Comparison of ENCODE assay signal across 16 cellular contexts in genomic region chr11:85307381-85307780, GRCh38.
A peak's percentile ranks its signal among the peaks of the same experiment; 100 is the strongest.
DNase-seq lines count a peak whose midpoint lies in the region; ATAC-seq, FAIRE-seq and TF ChIP-seq lines count a peak whose summit lies in the region.
"Had no signal": no experiment of that assay in that cellular context is flagged by ENCODE, and none has a peak within 500 bp of the region (broad histone marks: within the 10 kb centered on the region; RNA-seq: fewer than 3 reads in every experiment).

No MANE protein-coding gene starts in this region.

- peaks cover 0 to 10% of the 10 kb centered on the region in 2 donors for H3K9me3 Mint-ChIP-seq in stimulated activated naive CD8-positive, alpha-beta T cell treated with anti-CD3 and anti-CD28 coated beads, Interleukin-15, amount 100 ng/mL, for 72 hours

- DNase-seq in A172 (ENCODE audit: low spot score): peak; percentile 54
- DNase-seq in GM04504 (ENCODE audit: low read depth): peak; percentile 29
- peak; percentile 12 for DNase-seq in RKO (ENCODE audit: low spot score)
- peak; percentile 57 for DNase-seq in kidney tubule cell (ENCODE audit: low spot score)
- no peak for DNase-seq in HTR-8/SVneo (ENCODE audit: insufficient read length, low spot score)
- no peak for DNase-seq in stimulated activated naive CD8-positive, alpha-beta T cell treated with anti-CD3 and anti-CD28 coated beads, Interleukin-15, amount 100 ng/mL, for 72 hours
- no peak for DNase-seq in NCI-H1417 treated with DMSO at 0.1 percent for 48 hours (lab: John Stamatoyannopoulos, UW)
- DNase-seq: C1 segment of cervical spinal cord, DMS 273 treated with DMSO at 0.1 percent for 48 hours, GOT3, Karpas-422, NCI-H1105 treated with DMSO at 0.1 percent for 48 hours, NCI-H1930, NCI-H446 treated with DMSO at 0.1 percent for 48 hours, SW 1271 had no signal

- no peaks in the 10 kb centered on the region for H3K4me1 Mint-ChIP-seq in stimulated activated naive CD8-positive, alpha-beta T cell treated with anti-CD3 and anti-CD28 coated beads, Interleukin-15, amount 100 ng/mL, for 72 hours

- no peak overlapping the region for H3K27ac Mint-ChIP-seq in stimulated activated naive CD8-positive, alpha-beta T cell treated with anti-CD3 and anti-CD28 coated beads, Interleukin-15, amount 100 ng/mL, for 72 hours

- no peaks in the 10 kb centered on the region for H3K27me3 Mint-ChIP-seq in stimulated activated naive CD8-positive, alpha-beta T cell treated with anti-CD3 and anti-CD28 coated beads, Interleukin-15, amount 100 ng/mL, for 72 hours

- TF ChIP-seq POLR2A in GM18505 (IDR thresholded peaks at IDR 0.05; ENCODE audit: borderline replicate concordance, extremely low read depth, insufficient read depth, insufficient read length): no peak

- FAIRE-seq in HTR-8/SVneo (lab: Jason Lieb, UNC): no peak

- no peak for ATAC-seq in stimulated activated naive CD8-positive, alpha-beta T cell treated with anti-CD3 and anti-CD28 coated beads, Interleukin-15, amount 100 ng/mL, for 72 hours
- no peak for ATAC-seq in GM18505 (IDR thresholded peaks at IDR 0.05; ENCODE audit: unreplicated experiment)

- no peak overlapping the region for H3K4me3 Mint-ChIP-seq in stimulated activated naive CD8-positive, alpha-beta T cell treated with anti-CD3 and anti-CD28 coated beads, Interleukin-15, amount 100 ng/mL, for 72 hours

Comparison
In these comparisons a context has a peak if more than half of its experiments do, and no peak if none do; other contexts are left out.
1. DNase-seq: peak in A172 (single experiment), GM04504 (single experiment), RKO (single experiment) and kidney tubule cell (single experiment); none in HTR-8/SVneo (single experiment), stimulated activated naive CD8-positive, alpha-beta T cell treated with anti-CD3 and anti-CD28 coated beads, Interleukin-15, amount 100 ng/mL, for 72 hours (0 of 2) and NCI-H1417 treated with DMSO at 0.1 percent for 48 hours (single experiment).